ENCODE assay signal across 1 cellular context in genomic region chr6:44475779-44476434, GRCh38.
TF ChIP-seq lines count a peak whose summit lies in the region.

No MANE protein-coding gene starts in this region.

TF ChIP-seq in HepG2, 621 proteins besides CTCF, POLR2A, EP300 and RAD21 (continued from another document and continues in another):
- TF ChIP-seq, protein P1, sequence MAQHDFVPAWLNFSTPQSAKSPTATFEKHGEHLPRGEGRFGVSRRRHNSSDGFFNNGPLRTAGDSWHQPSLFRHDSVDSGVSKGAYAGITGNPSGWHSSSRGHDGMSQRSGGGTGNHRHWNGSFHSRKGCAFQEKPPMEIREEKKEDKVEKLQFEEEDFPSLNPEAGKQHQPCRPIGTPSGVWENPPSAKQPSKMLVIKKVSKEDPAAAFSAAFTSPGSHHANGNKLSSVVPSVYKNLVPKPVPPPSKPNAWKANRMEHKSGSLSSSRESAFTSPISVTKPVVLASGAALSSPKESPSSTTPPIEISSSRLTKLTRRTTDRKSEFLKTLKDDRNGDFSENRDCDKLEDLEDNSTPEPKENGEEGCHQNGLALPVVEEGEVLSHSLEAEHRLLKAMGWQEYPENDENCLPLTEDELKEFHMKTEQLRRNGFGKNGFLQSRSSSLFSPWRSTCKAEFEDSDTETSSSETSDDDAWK (CRISPR knock-in tag; IDR thresholded peaks at IDR 0.05): no peak
- TF ChIP-seq ZNF121 (CRISPR knock-in tag; IDR thresholded peaks at IDR 0.05) (no peak), DR1 (CRISPR knock-in tag; IDR thresholded peaks at IDR 0.05) (no peak), ZSCAN9 (CRISPR knock-in tag; IDR thresholded peaks at IDR 0.05; ENCODE audit: borderline replicate concordance) (peak; percentile 64; the same call in 1 of the 2 replicates), ZNF605 (CRISPR knock-in tag; IDR thresholded peaks at IDR 0.05) (0 out of 2 replicates have a peak, but pooled peaks have one; percentile 43), FOXA1 (IDR thresholded peaks at IDR 0.05) (no peak), FOXA1 (CRISPR knock-in tag; IDR thresholded peaks at IDR 0.05) (peak; percentile 17; the same call in 1 of the 2 replicates), CCDC6 (CRISPR knock-in tag; IDR thresholded peaks at IDR 0.05) (no peak), ERF (CRISPR knock-in tag; IDR thresholded peaks at IDR 0.05) (peak; percentile 67), WIZ (CRISPR knock-in tag; IDR thresholded peaks at IDR 0.05) (peak; percentile 55; the same call in 1 of the 2 replicates), ZFP1 (CRISPR knock-in tag; IDR thresholded peaks at IDR 0.05) (no peak), ETV5 (CRISPR knock-in tag; IDR thresholded peaks at IDR 0.05; ENCODE audit: borderline replicate concordance) (peak; percentile 76; the same call in 1 of the 2 replicates), ZNF550 (CRISPR knock-in tag; IDR thresholded peaks at IDR 0.05; ENCODE audit: borderline replicate concordance) (no peak), KMT2A (CRISPR knock-in tag; IDR thresholded peaks at IDR 0.05) (0 out of 2 replicates have a peak, but pooled peaks have one; percentile 49), ZSCAN20 (CRISPR knock-in tag; IDR thresholded peaks at IDR 0.05; ENCODE audit: borderline replicate concordance) (peak; percentile 91; the same call in 1 of the 2 replicates), POGZ (CRISPR knock-in tag; IDR thresholded peaks at IDR 0.05) (0 out of 2 replicates have a peak, but pooled peaks have one; percentile 37), ZNF577 (CRISPR knock-in tag; IDR thresholded peaks at IDR 0.05; ENCODE audit: borderline replicate concordance, low read depth) (no peak), RBM39 (IDR thresholded peaks at IDR 0.05; ENCODE audit: low read depth, low read length, poor library complexity, severe bottlenecking) (peak; percentile 48), ZFP36L2 (CRISPR knock-in tag; IDR thresholded peaks at IDR 0.05) (no peak), MLLT10 (CRISPR knock-in tag; IDR thresholded peaks at IDR 0.05) (no peak), FOXO1 (CRISPR knock-in tag; IDR thresholded peaks at IDR 0.05) (peak; percentile 42; the same call in 1 of the 2 replicates), ZBED4 (CRISPR knock-in tag; IDR thresholded peaks at IDR 0.05; ENCODE audit: borderline replicate concordance) (0 out of 2 replicates have a peak, but pooled peaks have one; percentile 37), TAF15 (IDR thresholded peaks at IDR 0.05; ENCODE audit: low read depth, low read length, poor library complexity, severe bottlenecking) (no peak), HOXA5 (CRISPR knock-in tag; IDR thresholded peaks at IDR 0.05) (peak; percentile 58; the same call in 1 of the 2 replicates), ZNF615 (CRISPR knock-in tag; IDR thresholded peaks at IDR 0.05; ENCODE audit: borderline replicate concordance) (no peak), RELA (CRISPR knock-in tag; IDR thresholded peaks at IDR 0.05) (no peak), THRA (CRISPR knock-in tag; IDR thresholded peaks at IDR 0.05; ENCODE audit: borderline replicate concordance) (0 out of 2 replicates have a peak, but pooled peaks have one; percentile 46), ESRRA (CRISPR knock-in tag; IDR thresholded peaks at IDR 0.05; ENCODE audit: low read depth) (no peak; the same call in 1 of the 2 replicates), SOX6 (IDR thresholded peaks at IDR 0.05) (no peak), SOX6 (CRISPR knock-in tag; IDR thresholded peaks at IDR 0.05) (peak; percentile 53; the same call in 1 of the 2 replicates), ZNF230 (CRISPR knock-in tag; IDR thresholded peaks at IDR 0.05) (peak; percentile 65; the same call in 1 of the 2 replicates), ARHGAP35 (CRISPR knock-in tag; IDR thresholded peaks at IDR 0.05; ENCODE audit: borderline replicate concordance) (peak; percentile 30; the same call in 1 of the 2 replicates), HNF1A (IDR thresholded peaks at IDR 0.05; ENCODE audit: low read depth) (no peak), HNF1A (CRISPR knock-in tag; IDR thresholded peaks at IDR 0.05; ENCODE audit: borderline replicate concordance) (no peak), GATAD2A (CRISPR knock-in tag; IDR thresholded peaks at IDR 0.05) (peak; percentile 32; the same call in 1 of the 2 replicates), ZHX1 (CRISPR knock-in tag; IDR thresholded peaks at IDR 0.05; ENCODE audit: low read depth) (no peak), SOX5 (CRISPR knock-in tag; IDR thresholded peaks at IDR 0.05; ENCODE audit: borderline replicate concordance) (peak; percentile 46; the same call in 1 of the 2 replicates), ONECUT2 (CRISPR knock-in tag; IDR thresholded peaks at IDR 0.05) (no peak), MYPOP (CRISPR knock-in tag; IDR thresholded peaks at IDR 0.05) (no peak; the same call in 1 of the 2 replicates), GFI1 (CRISPR knock-in tag; IDR thresholded peaks at IDR 0.05; ENCODE audit: borderline replicate concordance) (no peak), ZNF337 (CRISPR knock-in tag; IDR thresholded peaks at IDR 0.05; ENCODE audit: borderline replicate concordance, low read depth) (no peak), ZNF776 (CRISPR knock-in tag; IDR thresholded peaks at IDR 0.05) (0 out of 2 replicates have a peak, but pooled peaks have one; percentile 30), IRF2 (CRISPR knock-in tag; IDR thresholded peaks at IDR 0.05) (peak; percentile 71), ELF4 (CRISPR knock-in tag; IDR thresholded peaks at IDR 0.05; ENCODE audit: borderline replicate concordance) (no peak)
- TF ChIP-seq, protein P2, sequence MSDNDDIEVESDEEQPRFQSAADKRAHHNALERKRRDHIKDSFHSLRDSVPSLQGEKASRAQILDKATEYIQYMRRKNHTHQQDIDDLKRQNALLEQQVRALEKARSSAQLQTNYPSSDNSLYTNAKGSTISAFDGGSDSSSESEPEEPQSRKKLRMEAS (IDR thresholded peaks at IDR 0.05): peak; percentile 48; the same call in 1 of the 2 replicates
- TF ChIP-seq, protein P3, sequence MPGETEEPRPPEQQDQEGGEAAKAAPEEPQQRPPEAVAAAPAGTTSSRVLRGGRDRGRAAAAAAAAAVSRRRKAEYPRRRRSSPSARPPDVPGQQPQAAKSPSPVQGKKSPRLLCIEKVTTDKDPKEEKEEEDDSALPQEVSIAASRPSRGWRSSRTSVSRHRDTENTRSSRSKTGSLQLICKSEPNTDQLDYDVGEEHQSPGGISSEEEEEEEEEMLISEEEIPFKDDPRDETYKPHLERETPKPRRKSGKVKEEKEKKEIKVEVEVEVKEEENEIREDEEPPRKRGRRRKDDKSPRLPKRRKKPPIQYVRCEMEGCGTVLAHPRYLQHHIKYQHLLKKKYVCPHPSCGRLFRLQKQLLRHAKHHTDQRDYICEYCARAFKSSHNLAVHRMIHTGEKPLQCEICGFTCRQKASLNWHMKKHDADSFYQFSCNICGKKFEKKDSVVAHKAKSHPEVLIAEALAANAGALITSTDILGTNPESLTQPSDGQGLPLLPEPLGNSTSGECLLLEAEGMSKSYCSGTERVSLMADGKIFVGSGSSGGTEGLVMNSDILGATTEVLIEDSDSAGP (CRISPR knock-in tag; IDR thresholded peaks at IDR 0.05; ENCODE audit: borderline replicate concordance): peak; percentile 72; the same call in 1 of the 2 replicates
- TF ChIP-seq, protein P4, sequence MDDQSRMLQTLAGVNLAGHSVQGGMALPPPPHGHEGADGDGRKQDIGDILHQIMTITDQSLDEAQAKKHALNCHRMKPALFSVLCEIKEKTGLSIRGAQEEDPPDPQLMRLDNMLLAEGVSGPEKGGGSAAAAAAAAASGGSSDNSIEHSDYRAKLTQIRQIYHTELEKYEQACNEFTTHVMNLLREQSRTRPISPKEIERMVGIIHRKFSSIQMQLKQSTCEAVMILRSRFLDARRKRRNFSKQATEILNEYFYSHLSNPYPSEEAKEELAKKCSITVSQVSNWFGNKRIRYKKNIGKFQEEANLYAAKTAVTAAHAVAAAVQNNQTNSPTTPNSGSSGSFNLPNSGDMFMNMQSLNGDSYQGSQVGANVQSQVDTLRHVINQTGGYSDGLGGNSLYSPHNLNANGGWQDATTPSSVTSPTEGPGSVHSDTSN (CRISPR knock-in tag; IDR thresholded peaks at IDR 0.05; ENCODE audit: borderline replicate concordance): no peak
